Comparison of ENCODE assay signal across 24 cellular contexts in genomic region chr9:27227192-27227591, GRCh38.
DNase-seq lines count a peak whose midpoint lies in the region; ATAC-seq and TF ChIP-seq lines count a peak whose summit lies in the region.
"Had no signal": no experiment of that assay in that cellular context is flagged by ENCODE, and none has a peak within 500 bp of the region (broad histone marks: within the 10 kb centered on the region; RNA-seq: fewer than 3 reads in every experiment).

No MANE protein-coding gene starts in this region.

- H3K4me3 Mint-ChIP-seq in HFFc6, result no peak overlapping the region
- H3K4me3 Mint-ChIP-seq in CD8-positive, alpha-beta memory T cell, result no peak overlapping the region
- no peak overlapping the region for H3K4me3 Mint-ChIP-seq in nephron progenitor cell
- H3K4me3 Mint-ChIP-seq: activated CD4-positive, alpha-beta T cell treated with anti-CD3 and anti-CD28 coated beads, Interleukin-2, amount 10 ng/mL, durations not matched to agents 24 days and 14 days; CD8-positive, alpha-beta T cell; endodermal cell; memory B cell; naive thymus-derived CD4-positive, alpha-beta T cell had no signal

- H3K27ac ChIP-seq in CD8-positive, alpha-beta memory T cell (ENCODE audit: low read depth, low read length), result no peak overlapping the region
- H3K27ac ChIP-seq: foreskin keratinocyte, pancreas, stomach had no signal

- no peaks in the 10 kb centered on the region for H3K9me3 Mint-ChIP-seq in HFFc6
- H3K9me3 Mint-ChIP-seq in CD8-positive, alpha-beta memory T cell, result peaks cover 0 to 13% (median 3%) of the 10 kb centered on the region in 5 donors
- H3K9me3 Mint-ChIP-seq in nephron progenitor cell, result peaks cover 33% of the 10 kb centered on the region
- H3K9me3 Mint-ChIP-seq: activated CD4-positive, alpha-beta T cell treated with anti-CD3 and anti-CD28 coated beads, Interleukin-2, amount 10 ng/mL, durations not matched to agents 24 days and 14 days; CD8-positive, alpha-beta T cell had no signal

- no peak for TF ChIP-seq CTCF in HFFc6 (IDR thresholded peaks at IDR 0.05)
- TF ChIP-seq CTCF in choroid plexus epithelial cell (conservative IDR thresholded peaks at IDR 0.05; ENCODE audit: low read depth, low read length), result no peak
- no peak for TF ChIP-seq CTCF in nephron progenitor cell (IDR thresholded peaks at IDR 0.05)

- H3K4me1 ChIP-seq in CD8-positive, alpha-beta memory T cell (ENCODE audit: insufficient read depth, low read length), result no peaks in the 10 kb centered on the region
- H3K4me1 ChIP-seq: foreskin keratinocyte, HAP-1, pancreas, stomach had no signal

- H3K27ac Mint-ChIP-seq in HFFc6 (peak overlapping the region; percentile 12; the same call in 1 of the 2 replicates), nephron progenitor cell (no peak overlapping the region)
- no peak overlapping the region for H3K27ac Mint-ChIP-seq in CD8-positive, alpha-beta memory T cell
- H3K27ac Mint-ChIP-seq: activated CD4-positive, alpha-beta T cell treated with anti-CD3 and anti-CD28 coated beads, Interleukin-2, amount 10 ng/mL, durations not matched to agents 24 days and 14 days; CD8-positive, alpha-beta T cell; endodermal cell; memory B cell; naive thymus-derived CD4-positive, alpha-beta T cell had no signal

- H3K27me3 Mint-ChIP-seq in HFFc6 (ENCODE audit: insufficient read depth) (no peaks in the 10 kb centered on the region; the same call in 1 of the 2 replicates), nephron progenitor cell (ENCODE audit: low read depth, poor library complexity) (no peaks in the 10 kb centered on the region)
- no peaks in the 10 kb centered on the region for H3K27me3 Mint-ChIP-seq in CD8-positive, alpha-beta memory T cell
- H3K27me3 Mint-ChIP-seq: activated CD4-positive, alpha-beta T cell treated with anti-CD3 and anti-CD28 coated beads, Interleukin-2, amount 10 ng/mL, durations not matched to agents 24 days and 14 days; memory B cell had no signal

- DNase-seq in AG08396 (ENCODE audit: low spot score), result peak; percentile 26
- DNase-seq in HFFc6, result peak; percentile 39
- peak; percentile 47 for DNase-seq in RPMI7951 (ENCODE audit: low read depth)
- DNase-seq in choroid plexus epithelial cell (ENCODE audit: low read depth), result peak; percentile 91
- DNase-seq in CD8-positive, alpha-beta memory T cell, result no peak
- no peak for DNase-seq in nephron progenitor cell
- DNase-seq: activated CD4-positive, alpha-beta T cell treated with anti-CD3 and anti-CD28 coated beads, Interleukin-2, amount 10 ng/mL, durations not matched to agents 24 days and 14 days; activated CD8-positive, alpha-beta memory T cell treated with anti-CD3 and anti-CD28 coated beads, Interleukin-2, amount 50 U/mL, for 4 hours; activated effector memory CD4-positive, alpha-beta T cell treated with anti-CD3 and anti-CD28 coated beads, Interleukin-2, amount 50 U/mL, for 16 hours; aorta; CD8-positive, alpha-beta T cell; endodermal cell; hypothalamus; naive thymus-derived CD4-positive, alpha-beta T cell; NCI-H187 treated with DMSO at 0.1 percent for 48 hours; NCI-H446 treated with DMSO at 0.1 percent for 48 hours; pancreas; stimulated activated CD4-positive, alpha-beta T cell treated with anti-CD3 and anti-CD28 coated beads, Interleukin-1b, Interleukin-23, amount 100 ng/mL, for 48 hours; stomach had no signal

- CTCF ChIA-PET in CD8-positive, alpha-beta memory T cell (lab: Charles Lee), result no interaction called here

- no peaks in the 10 kb centered on the region for H3K9me3 ChIP-seq in CD8-positive, alpha-beta memory T cell (ENCODE audit: low read length)
- H3K9me3 ChIP-seq: HAP-1, pancreas had no signal

- H3K4me3 ChIP-seq in choroid plexus epithelial cell (ENCODE audit: low read depth, low read length), result no peak overlapping the region
- H3K4me3 ChIP-seq in CD8-positive, alpha-beta memory T cell (ENCODE audit: low read length), result no peak overlapping the region
- H3K4me3 ChIP-seq: HAP-1, pancreas, stomach had no signal

- H3K27me3 ChIP-seq in CD8-positive, alpha-beta memory T cell (ENCODE audit: insufficient read depth, low read length, poor library complexity, severe bottlenecking), result no peaks in the 10 kb centered on the region
- H3K27me3 ChIP-seq: pancreas, stomach had no signal

- POLR2A ChIA-PET in CD8-positive, alpha-beta memory T cell (lab: Charles Lee), result no interaction called here

- H3K36me3 Mint-ChIP-seq in HFFc6 (ENCODE audit: low read depth) (peaks cover 28% of the 10 kb centered on the region; the same call in 1 of the 2 replicates), nephron progenitor cell (ENCODE audit: low read depth) (peaks cover 38% of the 10 kb centered on the region)
- no peaks in the 10 kb centered on the region for H3K36me3 Mint-ChIP-seq in CD8-positive, alpha-beta memory T cell
- H3K36me3 Mint-ChIP-seq: CD8-positive, alpha-beta T cell; naive thymus-derived CD4-positive, alpha-beta T cell had no signal

- H3K4me1 Mint-ChIP-seq in HFFc6 (ENCODE audit: low read depth), result no peaks in the 10 kb centered on the region; the same call in 1 of the 2 replicates
- H3K4me1 Mint-ChIP-seq in CD8-positive, alpha-beta memory T cell, result no peaks in the 10 kb centered on the region
- no peaks in the 10 kb centered on the region for H3K4me1 Mint-ChIP-seq in nephron progenitor cell
- H3K4me1 Mint-ChIP-seq: activated CD4-positive, alpha-beta T cell treated with anti-CD3 and anti-CD28 coated beads, Interleukin-2, amount 10 ng/mL, durations not matched to agents 24 days and 14 days; endodermal cell; memory B cell; naive thymus-derived CD4-positive, alpha-beta T cell had no signal

- no peaks in the 10 kb centered on the region for H3K36me3 ChIP-seq in CD8-positive, alpha-beta memory T cell (ENCODE audit: insufficient read depth, low read length)
- H3K36me3 ChIP-seq: HAP-1, pancreas had no signal

- ATAC-seq in HG02610 (IDR thresholded peaks at IDR 0.05; ENCODE audit: unreplicated experiment) (no peak), GM21619 (IDR thresholded peaks at IDR 0.05; ENCODE audit: unreplicated experiment) (no peak)
- ATAC-seq: CD8-positive, alpha-beta T cell; foreskin keratinocyte; naive thymus-derived CD4-positive, alpha-beta T cell; pancreas had no signal

Comparison
In these comparisons a context has a peak if more than half of its experiments do, and no peak if none do; other contexts are left out.
1. DNase-seq: peak in AG08396 (single experiment), HFFc6 (single experiment), RPMI7951 (single experiment) and choroid plexus epithelial cell (single experiment); none in CD8-positive, alpha-beta memory T cell (0 of 5) and nephron progenitor cell (single experiment).